ENCODE assay signal across 8 cellular contexts in genomic region chr10:86688398-86688921, GRCh38. TPM values are rescaled to one million over a fixed set of nuclear protein-coding genes. Genes with fewer than 3 reads are reported as not detected.
DNase-seq lines count a peak whose midpoint lies in the region; ATAC-seq lines count a peak whose summit lies in the region.

No MANE protein-coding gene starts in this region.

- H4K8ac ChIP-seq in trophoblast cell (ENCODE audit: low read depth, low read length), result no peak overlapping the region

- H3K4ac ChIP-seq in trophoblast cell (ENCODE audit: low read depth, low read length), result no peak overlapping the region

- H3K36me3 ChIP-seq in trophoblast cell (ENCODE audit: control insufficient read depth in 1 of 2, insufficient read depth in 2 of 2, low read length in 2 of 2), result no peaks in the 10 kb centered on the region

- H2AK5ac ChIP-seq in trophoblast cell (ENCODE audit: low read length), result no peak overlapping the region

- no peak overlapping the region for H2BK120ac ChIP-seq in trophoblast cell (ENCODE audit: insufficient read depth, low read length, poor library complexity)

- no CpG with 5 or more reads among the region's 8 CpGs for WGBS in trophoblast cell (ENCODE audit: extremely low coverage, insufficient coverage, insufficient read length)

- peak; percentile 84 for ATAC-seq in GM19463 (IDR thresholded peaks at IDR 0.05; ENCODE audit: unreplicated experiment)

- H3K9ac ChIP-seq in trophoblast cell (ENCODE audit: low read length), result no peak overlapping the region

- no peak overlapping the region for H4K12ac ChIP-seq in trophoblast cell (ENCODE audit: low read depth, low read length)

- H2BK12ac ChIP-seq in trophoblast cell (ENCODE audit: low read length), result no peak overlapping the region

- H3K4me2 ChIP-seq in trophoblast cell (ENCODE audit: low read length), result no peak overlapping the region

- no peak overlapping the region for H3K18ac ChIP-seq in trophoblast cell (ENCODE audit: low read length)

- no peaks in the 10 kb centered on the region for H3K79me2 ChIP-seq in trophoblast cell (ENCODE audit: control insufficient read depth, insufficient read depth, low read length, poor library complexity)

- H3K9me3 ChIP-seq in trophoblast cell (ENCODE audit: insufficient read depth, low read depth, low read length), result no peaks in the 10 kb centered on the region

- H3K14ac ChIP-seq in trophoblast cell (ENCODE audit: low read length), result no peak overlapping the region

- H2BK5ac ChIP-seq in trophoblast cell (ENCODE audit: low read depth, low read length, poor library complexity), result no peak overlapping the region

- H3K27ac ChIP-seq in trophoblast cell (ENCODE audit: low read depth, low read length), result no peak overlapping the region

- H4K91ac ChIP-seq in trophoblast cell (ENCODE audit: low read depth, low read length), result no peak overlapping the region

- no peak overlapping the region for H3K23ac ChIP-seq in trophoblast cell (ENCODE audit: low read length)

- no peaks in the 10 kb centered on the region for H3K27me3 ChIP-seq in trophoblast cell (ENCODE audit: insufficient read depth, low read length)

- DNase-seq in DMS 273 treated with DMSO at 0.1 percent for 48 hours (lab: John Stamatoyannopoulos, UW), result peak; percentile 42
- DNase-seq in HK-2 (ENCODE audit: unreplicated experiment), result peak; percentile 60
- DNase-seq in RPMI8226, result peak; percentile 58
- peak; percentile 81 for DNase-seq in activated effector memory CD4-positive, alpha-beta T cell treated with anti-CD3 and anti-CD28 coated beads, Interleukin-2, amount 50 U/mL, for 16 hours
- peak; percentile 77 for DNase-seq in globus pallidus (ENCODE audit: low spot score)
- DNase-seq in trophoblast cell, result peak; percentile 60 to 72
- no peak for DNase-seq in NCI-H524 treated with DMSO at 0.1 percent for 48 hours (lab: John Stamatoyannopoulos, UW)

- no peaks in the 10 kb centered on the region for H3K79me1 ChIP-seq in trophoblast cell (ENCODE audit: low read length)

- no peaks in the 10 kb centered on the region for H3K4me1 ChIP-seq in trophoblast cell (ENCODE audit: control insufficient read depth in 1 of 2, insufficient read depth in 2 of 2, low read length in 2 of 2)

- H2AFZ ChIP-seq in trophoblast cell (ENCODE audit: insufficient read depth, low read length, poor library complexity), result no peak overlapping the region

- H3K4me3 ChIP-seq in trophoblast cell (ENCODE audit: low read depth, low read length), result no peak overlapping the region

RNA-seq across cellular contexts. Expression of gene LDB3, which starts 20.1 kb away (rescaled TPM):
- 0.11 and 0.24 TPM in 2 replicates for polyA plus RNA-seq in trophoblast cell (2013)

RNA-seq across cellular contexts. Expression of gene OPN4, which starts 34.1 kb away (rescaled TPM):
- polyA plus RNA-seq in trophoblast cell (2013), result not detected in 2 replicates
